1 cellular context compared by ENCODE assay signal in genomic region chr6:7701212-7701834, GRCh38.
TF ChIP-seq lines count a peak whose summit lies in the region.

No MANE protein-coding gene starts in this region.

TF ChIP-seq in K562, 482 proteins besides CTCF, POLR2A, EP300 and RAD21 (continued from another document and continues in another):
- no peak for TF ChIP-seq ETV6 (IDR thresholded peaks at IDR 0.05; ENCODE audit: borderline replicate concordance in 1 of 2, low read depth in 2 of 2, low read length in 1 of 2)
- no peak for TF ChIP-seq ETV6 (CRISPR knock-in tag; IDR thresholded peaks at IDR 0.05; ENCODE audit: borderline replicate concordance)
- TF ChIP-seq HMG20B (CRISPR knock-in tag; IDR thresholded peaks at IDR 0.05) = no peak
- TF ChIP-seq KDM2B (CRISPR knock-in tag; IDR thresholded peaks at IDR 0.05) = no peak
- no peak for TF ChIP-seq SMC3 (conservative IDR thresholded peaks at IDR 0.05; ENCODE audit: insufficient read depth, low read depth, low read length)
- no peak for TF ChIP-seq HES1 (IDR thresholded peaks at IDR 0.05; ENCODE audit: low read depth)
- TF ChIP-seq TBP (optimal IDR thresholded peaks at IDR 0.05; ENCODE audit: low read depth, low read length) = no peak
- no peak for TF ChIP-seq EZH2 (IDR thresholded peaks at IDR 0.05; ENCODE audit: borderline replicate concordance, low read depth, low read length)
- TF ChIP-seq ZNF445 (CRISPR knock-in tag; IDR thresholded peaks at IDR 0.05; ENCODE audit: low read depth) = no peak
- no peak for TF ChIP-seq ZNF639 (CRISPR knock-in tag; conservative IDR thresholded peaks at IDR 0.05 in 1 of 2, IDR thresholded peaks at IDR 0.05 in 1 of 2)
- no peak; a peak in 1 of 4 replicates for TF ChIP-seq MNT (conservative IDR thresholded peaks at IDR 0.05)
- peak; percentile 46; the same call in 1 of the 2 replicates for TF ChIP-seq MBD1 (CRISPR knock-in tag; IDR thresholded peaks at IDR 0.05)
- no peak for TF ChIP-seq HMGXB4 (CRISPR knock-in tag; IDR thresholded peaks at IDR 0.05)
- TF ChIP-seq ZNF511 (CRISPR knock-in tag; IDR thresholded peaks at IDR 0.05) = no peak
- no peak for TF ChIP-seq RB1 (IDR thresholded peaks at IDR 0.05; ENCODE audit: low read depth)
- peak; percentile 45; the same call in 1 of the 2 replicates for TF ChIP-seq MTA1 (IDR thresholded peaks at IDR 0.05; ENCODE audit: borderline replicate concordance)
- no peak for TF ChIP-seq PHF21A (IDR thresholded peaks at IDR 0.05; ENCODE audit: borderline replicate concordance, low read depth)
- TF ChIP-seq RBM22 (IDR thresholded peaks at IDR 0.05; ENCODE audit: low read depth, low read length, poor library complexity, severe bottlenecking) = no peak
- TF ChIP-seq EGR1 (conservative IDR thresholded peaks at IDR 0.05) = no peak
- no peak for TF ChIP-seq NUFIP1 (IDR thresholded peaks at IDR 0.05; ENCODE audit: partially characterized antibody)
- no peak for TF ChIP-seq SMARCA5 (IDR thresholded peaks at IDR 0.05)
- TF ChIP-seq TAL1 (IDR thresholded peaks at IDR 0.05) = peak; percentile 60
- TF ChIP-seq ZNF75A (CRISPR knock-in tag; IDR thresholded peaks at IDR 0.05) = no peak
- 0 out of 2 replicates have a peak, but pooled peaks have one; percentile 56 for TF ChIP-seq CBX5 (IDR thresholded peaks at IDR 0.05; ENCODE audit: borderline replicate concordance, low read depth)
- peak; percentile 70; the same call in 1 of the 2 replicates for TF ChIP-seq CC2D1A (IDR thresholded peaks at IDR 0.05)
- TF ChIP-seq THRB (CRISPR knock-in tag; conservative IDR thresholded peaks at IDR 0.05) = no peak
- no peak for TF ChIP-seq BRD9 (IDR thresholded peaks at IDR 0.05; ENCODE audit: low read depth, partially characterized antibody)
- TF ChIP-seq U2AF1 (optimal IDR thresholded peaks at IDR 0.05; ENCODE audit: low read depth, low read length) = no peak
- no peak for TF ChIP-seq HNRNPH1 (optimal IDR thresholded peaks at IDR 0.05; ENCODE audit: low read depth, low read length)
- TF ChIP-seq FOXJ2 (tag; IDR thresholded peaks at IDR 0.05) = no peak
- no peak for TF ChIP-seq DLX4 (CRISPR knock-in tag; IDR thresholded peaks at IDR 0.05)
- no peak for TF ChIP-seq ZNF217 (CRISPR knock-in tag; IDR thresholded peaks at IDR 0.05)
- TF ChIP-seq POLR3G (IDR thresholded peaks at IDR 0.05; ENCODE audit: extremely low read depth, insufficient read length, insufficient replicate concordance) = no peak
- no peak for TF ChIP-seq GATAD2A (IDR thresholded peaks at IDR 0.05)
- no peak for TF ChIP-seq STAT6 (CRISPR knock-in tag; IDR thresholded peaks at IDR 0.05)
- no peak for TF ChIP-seq BCOR (IDR thresholded peaks at IDR 0.05)
- no peak for TF ChIP-seq SNIP1 (IDR thresholded peaks at IDR 0.05; ENCODE audit: low read depth)
- no peak for TF ChIP-seq TGIF2 (CRISPR knock-in tag; IDR thresholded peaks at IDR 0.05)
- no peak for TF ChIP-seq ZBTB34 (CRISPR knock-in tag; IDR thresholded peaks at IDR 0.05)
- TF ChIP-seq ZNF316 (IDR thresholded peaks at IDR 0.05) = peak; percentile 93
- no peak for TF ChIP-seq RBM39 (optimal IDR thresholded peaks at IDR 0.05; ENCODE audit: low read depth, low read length)
- TF ChIP-seq MTA3 (IDR thresholded peaks at IDR 0.05; ENCODE audit: borderline replicate concordance) = peak; percentile 67; the same call in 1 of the 2 replicates
- 0 out of 2 replicates have a peak, but pooled peaks have one; percentile 60 for TF ChIP-seq THRAP3 (IDR thresholded peaks at IDR 0.05; ENCODE audit: borderline replicate concordance)
- no peak for TF ChIP-seq AFF4 (CRISPR knock-in tag; IDR thresholded peaks at IDR 0.05)
- TF ChIP-seq MED1 (CRISPR knock-in tag; IDR thresholded peaks at IDR 0.05; ENCODE audit: borderline replicate concordance) = no peak
- peak; percentile 48; the same call in 1 of the 2 replicates for TF ChIP-seq TCF7 (IDR thresholded peaks at IDR 0.05; ENCODE audit: borderline replicate concordance)
- TF ChIP-seq NELFE (IDR thresholded peaks at IDR 0.05; ENCODE audit: insufficient read depth, insufficient read length) = no peak
- no peak for TF ChIP-seq SMARCB1 (IDR thresholded peaks at IDR 0.05; ENCODE audit: insufficient read length, low read depth)
- peak; percentile 37; the same call in 1 of the 2 replicates for TF ChIP-seq NBN (IDR thresholded peaks at IDR 0.05; ENCODE audit: low read depth)
- TF ChIP-seq ILK (tag; IDR thresholded peaks at IDR 0.05; ENCODE audit: borderline replicate concordance, low read depth) = no peak
- TF ChIP-seq ZNF143 (CRISPR knock-in tag; IDR thresholded peaks at IDR 0.05) = no peak
- peak; percentile 39; the same call in 1 of the 2 replicates for TF ChIP-seq MTA2 (IDR thresholded peaks at IDR 0.05; ENCODE audit: low read depth)
- TF ChIP-seq SOX6 (IDR thresholded peaks at IDR 0.05) = peak; percentile 56
